25 cellular contexts compared by ENCODE assay signal in genomic region chr15:39474657-39475056, GRCh38.
DNase-seq lines count a peak whose midpoint lies in the region; ATAC-seq and TF ChIP-seq lines count a peak whose summit lies in the region.
"Had no signal": no experiment of that assay in that cellular context is flagged by ENCODE, and none has a peak within 500 bp of the region (broad histone marks: within the 10 kb centered on the region; RNA-seq: fewer than 3 reads in every experiment).

No MANE protein-coding gene starts in this region.

- H3K27ac ChIP-seq in esophagus squamous epithelium = peak overlapping the region; percentile 57 to 95 (median 84)
- peak overlapping the region; percentile 2 to 67 for H3K27ac ChIP-seq in mucosa of rectum (ENCODE audit: low read depth in 2 of 2, low read length in 2 of 2)
- peak overlapping the region in 3 of 4 donors; percentile 78 to 87 (median 82) for H3K27ac ChIP-seq in tibial nerve
- H3K27ac ChIP-seq: cardiac muscle cell, neutrophil, SJSA1 had no signal

- H3K36me3 ChIP-seq in esophagus squamous epithelium = no peaks in the 10 kb centered on the region
- H3K36me3 ChIP-seq in mucosa of rectum (ENCODE audit: control insufficient read depth in 2 of 2, insufficient read depth in 2 of 2, low read length in 2 of 2) = no peaks in the 10 kb centered on the region
- H3K36me3 ChIP-seq in tibial nerve = no peaks in the 10 kb centered on the region
- H3K36me3 ChIP-seq: cardiac muscle cell, neutrophil, SJSA1 had no signal

- WGBS in esophagus squamous epithelium, 2 donors = 72 to 82% methylated on average over 2 to 3 of the region's 3 CpGs
- WGBS in tibial nerve, 2 donors = 80 to 82% methylated on average over 3 of the region's 3 CpGs

- H3K9ac ChIP-seq in mucosa of rectum (ENCODE audit: low read depth in 1 of 2, low read length in 2 of 2) = no peak overlapping the region

- TF ChIP-seq POLR2A in esophagus squamous epithelium (IDR thresholded peaks at IDR 0.05) = no peak
- no peak for TF ChIP-seq POLR2A in tibial nerve (IDR thresholded peaks at IDR 0.05)

- H3K9me3 ChIP-seq in esophagus squamous epithelium (no peaks in the 10 kb centered on the region), mucosa of rectum (ENCODE audit: control insufficient read depth in 2 of 2, low read length in 2 of 2) (no peaks in the 10 kb centered on the region), tibial nerve (no peaks in the 10 kb centered on the region)
- H3K9me3 ChIP-seq: neutrophil, SJSA1 had no signal

- ATAC-seq in HG02981 (IDR thresholded peaks at IDR 0.05; ENCODE audit: unreplicated experiment) (no peak), HG03342 (IDR thresholded peaks at IDR 0.05; ENCODE audit: unreplicated experiment) (no peak)
- ATAC-seq: activated CD4-positive, CD25-positive, alpha-beta regulatory T cell treated with anti-CD3 and anti-CD28 coated beads, Interleukin-2, amount 50 U/mL, for 24 hours; activated T-helper 17 cell treated with anti-CD3 and anti-CD28 coated beads, Interleukin-2, amount 50 U/mL, for 72 hours; esophagus mucosa; stimulated activated naive CD8-positive, alpha-beta T cell treated with anti-CD3 and anti-CD28 coated beads, Interleukin-15, Interleukin-2, amounts not matched to agents 100 U/mL and 50 U/mL, for 24 hours had no signal

- no peak for TF ChIP-seq EP300 in tibial nerve (IDR thresholded peaks at IDR 0.05)

- intact Hi-C loops in esophagus squamous epithelium (cut with DNase I) = no loop called here

- peaks cover 0 to 12% (median 5%) of the 10 kb centered on the region in 3 donors for H3K4me1 ChIP-seq in esophagus squamous epithelium
- peaks cover 0 to 3% of the 10 kb centered on the region in 2 donors for H3K4me1 ChIP-seq in mucosa of rectum (ENCODE audit: control insufficient read depth in 2 of 2, insufficient read depth in 2 of 2, low read length in 2 of 2)
- H3K4me1 ChIP-seq in tibial nerve = peaks cover 0 to 21% (median 2%) of the 10 kb centered on the region in 4 donors

- DNase-seq in HT1080 (ENCODE audit: low read depth) = peak; percentile 4
- no peak for DNase-seq in esophagus squamous epithelium (lab: John Stamatoyannopoulos, UW)
- no peak for DNase-seq in tibial nerve (ENCODE audit: low spot score in 2 of 2)
- DNase-seq in ecto neural progenitor cell (ENCODE audit: low spot score) = no peak
- DNase-seq in stimulated activated CD4-positive, alpha-beta T cell treated with anti-CD3 and anti-CD28 coated beads, Interleukin-15, amount 100 ng/mL, for 24 hours = no peak
- DNase-seq: COR-L47; dorsolateral prefrontal cortex; hippocampal formation; KG1; midbrain; NCI-H1092 treated with DMSO at 0.1 percent for 48 hours; NCI-H2081 treated with DMSO at 0.1 percent for 48 hours; NCI-H510A treated with DMSO at 0.1 percent for 48 hours; OCI-M1; retina; stimulated activated naive CD8-positive, alpha-beta T cell treated with anti-CD3 and anti-CD28 coated beads, Interleukin-15, Interleukin-2, amounts not matched to agents 100 U/mL and 50 U/mL, for 24 hours had no signal

- H3K4me3 ChIP-seq in esophagus squamous epithelium (no peak overlapping the region), mucosa of rectum (ENCODE audit: low read length in 2 of 2) (no peak overlapping the region), tibial nerve (no peak overlapping the region)
- H3K4me3 ChIP-seq: cardiac muscle cell, dorsolateral prefrontal cortex, SJSA1 had no signal

- TF ChIP-seq CTCF in esophagus squamous epithelium (IDR thresholded peaks at IDR 0.05) = no peak
- no peak for TF ChIP-seq CTCF in tibial nerve (IDR thresholded peaks at IDR 0.05)

- no peaks in the 10 kb centered on the region for H3K27me3 ChIP-seq in esophagus squamous epithelium
- H3K27me3 ChIP-seq in mucosa of rectum (ENCODE audit: control insufficient read depth in 2 of 2, insufficient read depth in 2 of 2, low read length in 2 of 2) = no peaks in the 10 kb centered on the region
- H3K27me3 ChIP-seq in tibial nerve = no peaks in the 10 kb centered on the region
- H3K27me3 ChIP-seq: cardiac muscle cell, dorsolateral prefrontal cortex, neutrophil, SJSA1 had no signal
